Comparison of ENCODE assay signal across 1 cellular context in the genomic region with DNA sequence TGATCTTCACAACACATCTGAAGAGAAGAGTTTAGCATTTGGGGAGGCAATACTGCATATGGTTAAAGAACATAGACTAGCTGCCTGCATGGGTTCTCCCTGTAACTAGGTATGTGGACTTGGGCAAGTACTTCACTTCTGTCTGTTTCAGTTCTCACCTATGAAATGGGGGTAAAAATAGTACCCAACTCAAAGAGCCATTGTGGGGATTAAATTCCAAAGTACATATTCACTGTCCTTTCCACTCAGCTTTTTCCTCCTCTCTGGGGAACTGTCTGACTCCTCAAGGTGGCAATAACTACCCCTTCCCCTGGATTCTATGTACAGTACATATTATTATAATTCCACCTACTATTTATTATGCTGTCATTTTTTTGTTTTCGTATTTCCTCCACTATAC.
TF ChIP-seq lines count a peak whose summit lies in the region.

No MANE protein-coding gene starts in this region.

TF ChIP-seq in GM23338, 12 proteins besides CTCF, POLR2A, EP300 and RAD21 (continued from another document):
- TF ChIP-seq, protein P1, sequence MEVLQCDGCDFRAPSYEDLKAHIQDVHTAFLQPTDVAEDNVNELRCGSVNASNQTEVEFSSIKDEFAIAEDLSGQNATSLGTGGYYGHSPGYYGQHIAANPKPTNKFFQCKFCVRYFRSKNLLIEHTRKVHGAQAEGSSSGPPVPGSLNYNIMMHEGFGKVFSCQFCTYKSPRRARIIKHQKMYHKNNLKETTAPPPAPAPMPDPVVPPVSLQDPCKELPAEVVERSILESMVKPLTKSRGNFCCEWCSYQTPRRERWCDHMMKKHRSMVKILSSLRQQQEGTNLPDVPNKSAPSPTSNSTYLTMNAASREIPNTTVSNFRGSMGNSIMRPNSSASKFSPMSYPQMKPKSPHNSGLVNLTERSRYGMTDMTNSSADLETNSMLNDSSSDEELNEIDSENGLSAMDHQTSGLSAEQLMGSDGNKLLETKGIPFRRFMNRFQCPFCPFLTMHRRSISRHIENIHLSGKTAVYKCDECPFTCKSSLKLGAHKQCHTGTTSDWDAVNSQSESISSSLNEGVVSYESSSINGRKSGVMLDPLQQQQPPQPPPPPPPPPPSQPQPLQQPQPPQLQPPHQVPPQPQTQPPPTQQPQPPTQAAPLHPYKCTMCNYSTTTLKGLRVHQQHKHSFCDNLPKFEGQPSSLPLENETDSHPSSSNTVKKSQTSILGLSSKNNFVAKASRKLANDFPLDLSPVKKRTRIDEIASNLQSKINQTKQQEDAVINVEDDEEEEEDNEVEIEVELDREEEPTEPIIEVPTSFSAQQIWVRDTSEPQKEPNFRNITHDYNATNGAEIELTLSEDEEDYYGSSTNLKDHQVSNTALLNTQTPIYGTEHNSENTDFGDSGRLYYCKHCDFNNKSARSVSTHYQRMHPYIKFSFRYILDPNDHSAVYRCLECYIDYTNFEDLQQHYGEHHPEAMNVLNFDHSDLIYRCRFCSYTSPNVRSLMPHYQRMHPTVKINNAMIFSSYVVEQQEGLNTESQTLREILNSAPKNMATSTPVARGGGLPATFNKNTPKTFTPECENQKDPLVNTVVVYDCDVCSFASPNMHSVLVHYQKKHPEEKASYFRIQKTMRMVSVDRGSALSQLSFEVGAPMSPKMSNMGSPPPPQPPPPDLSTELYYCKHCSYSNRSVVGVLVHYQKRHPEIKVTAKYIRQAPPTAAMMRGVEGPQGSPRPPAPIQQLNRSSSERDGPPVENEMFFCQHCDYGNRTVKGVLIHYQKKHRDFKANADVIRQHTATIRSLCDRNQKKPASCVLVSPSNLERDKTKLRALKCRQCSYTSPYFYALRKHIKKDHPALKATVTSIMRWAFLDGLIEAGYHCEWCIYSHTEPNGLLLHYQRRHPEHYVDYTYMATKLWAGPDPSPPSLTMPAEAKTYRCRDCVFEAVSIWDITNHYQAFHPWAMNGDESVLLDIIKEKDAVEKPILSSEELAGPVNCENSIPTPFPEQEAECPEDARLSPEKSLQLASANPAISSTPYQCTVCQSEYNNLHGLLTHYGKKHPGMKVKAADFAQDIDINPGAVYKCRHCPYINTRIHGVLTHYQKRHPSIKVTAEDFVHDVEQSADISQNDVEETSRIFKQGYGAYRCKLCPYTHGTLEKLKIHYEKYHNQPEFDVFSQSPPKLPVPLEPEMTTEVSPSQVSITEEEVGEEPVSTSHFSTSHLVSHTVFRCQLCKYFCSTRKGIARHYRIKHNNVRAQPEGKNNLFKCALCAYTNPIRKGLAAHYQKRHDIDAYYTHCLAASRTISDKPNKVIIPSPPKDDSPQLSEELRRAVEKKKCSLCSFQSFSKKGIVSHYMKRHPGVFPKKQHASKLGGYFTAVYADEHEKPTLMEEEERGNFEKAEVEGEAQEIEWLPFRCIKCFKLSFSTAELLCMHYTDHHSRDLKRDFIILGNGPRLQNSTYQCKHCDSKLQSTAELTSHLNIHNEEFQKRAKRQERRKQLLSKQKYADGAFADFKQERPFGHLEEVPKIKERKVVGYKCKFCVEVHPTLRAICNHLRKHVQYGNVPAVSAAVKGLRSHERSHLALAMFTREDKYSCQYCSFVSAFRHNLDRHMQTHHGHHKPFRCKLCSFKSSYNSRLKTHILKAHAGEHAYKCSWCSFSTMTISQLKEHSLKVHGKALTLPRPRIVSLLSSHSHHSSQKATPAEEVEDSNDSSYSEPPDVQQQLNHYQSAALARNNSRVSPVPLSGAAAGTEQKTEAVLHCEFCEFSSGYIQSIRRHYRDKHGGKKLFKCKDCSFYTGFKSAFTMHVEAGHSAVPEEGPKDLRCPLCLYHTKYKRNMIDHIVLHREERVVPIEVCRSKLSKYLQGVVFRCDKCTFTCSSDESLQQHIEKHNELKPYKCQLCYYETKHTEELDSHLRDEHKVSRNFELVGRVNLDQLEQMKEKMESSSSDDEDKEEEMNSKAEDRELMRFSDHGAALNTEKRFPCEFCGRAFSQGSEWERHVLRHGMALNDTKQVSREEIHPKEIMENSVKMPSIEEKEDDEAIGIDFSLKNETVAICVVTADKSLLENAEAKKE (CRISPR knock-in tag; IDR thresholded peaks at IDR 0.05), result no peak
- TF ChIP-seq STAT1 (IDR thresholded peaks at IDR 0.05; ENCODE audit: unreplicated experiment) (no peak), POLR2AphosphoS5 (IDR thresholded peaks at IDR 0.05; ENCODE audit: low read depth) (no peak), ZNF114 (CRISPR knock-in tag; IDR thresholded peaks at IDR 0.05) (no peak)
